Comparison of ENCODE assay signal across 1 cellular context in genomic region chr7:93921190-93921585, GRCh38.
TF ChIP-seq lines count a peak whose summit lies in the region.

No MANE protein-coding gene starts in this region.

TF ChIP-seq in IMR-90, 13 proteins besides CTCF, POLR2A, EP300 and RAD21:
- no peak for TF ChIP-seq MXI1 (IDR thresholded peaks at IDR 0.05; ENCODE audit: borderline replicate concordance, low read depth, low read length)
- no peak for TF ChIP-seq MAFK (IDR thresholded peaks at IDR 0.05; ENCODE audit: low read depth, low read length)
- no peak for TF ChIP-seq SMC3 (IDR thresholded peaks at IDR 0.05; ENCODE audit: low read depth, low read length)
- TF ChIP-seq NFE2L2 (IDR thresholded peaks at IDR 0.05; ENCODE audit: low read depth, low read length) = no peak
- no peak for TF ChIP-seq RCOR1 (IDR thresholded peaks at IDR 0.05; ENCODE audit: insufficient replicate concordance, low read length)
- TF ChIP-seq FOS (IDR thresholded peaks at IDR 0.05; ENCODE audit: low read depth, low read length) = no peak
- TF ChIP-seq, protein P1, sequence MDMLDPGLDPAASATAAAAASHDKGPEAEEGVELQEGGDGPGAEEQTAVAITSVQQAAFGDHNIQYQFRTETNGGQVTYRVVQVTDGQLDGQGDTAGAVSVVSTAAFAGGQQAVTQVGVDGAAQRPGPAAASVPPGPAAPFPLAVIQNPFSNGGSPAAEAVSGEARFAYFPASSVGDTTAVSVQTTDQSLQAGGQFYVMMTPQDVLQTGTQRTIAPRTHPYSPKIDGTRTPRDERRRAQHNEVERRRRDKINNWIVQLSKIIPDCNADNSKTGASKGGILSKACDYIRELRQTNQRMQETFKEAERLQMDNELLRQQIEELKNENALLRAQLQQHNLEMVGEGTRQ (IDR thresholded peaks at IDR 0.05; ENCODE audit: low read depth, low read length) = no peak
- no peak for TF ChIP-seq RFX5 (IDR thresholded peaks at IDR 0.05; ENCODE audit: low read depth, low read length)
- TF ChIP-seq BHLHE40 (IDR thresholded peaks at IDR 0.05; ENCODE audit: low read depth, low read length) = no peak
- no peak for TF ChIP-seq CHD1 (IDR thresholded peaks at IDR 0.05; ENCODE audit: low read depth, low read length)
- TF ChIP-seq MAZ (IDR thresholded peaks at IDR 0.05; ENCODE audit: borderline replicate concordance, low read depth, low read length) = no peak
- TF ChIP-seq, protein P2, sequence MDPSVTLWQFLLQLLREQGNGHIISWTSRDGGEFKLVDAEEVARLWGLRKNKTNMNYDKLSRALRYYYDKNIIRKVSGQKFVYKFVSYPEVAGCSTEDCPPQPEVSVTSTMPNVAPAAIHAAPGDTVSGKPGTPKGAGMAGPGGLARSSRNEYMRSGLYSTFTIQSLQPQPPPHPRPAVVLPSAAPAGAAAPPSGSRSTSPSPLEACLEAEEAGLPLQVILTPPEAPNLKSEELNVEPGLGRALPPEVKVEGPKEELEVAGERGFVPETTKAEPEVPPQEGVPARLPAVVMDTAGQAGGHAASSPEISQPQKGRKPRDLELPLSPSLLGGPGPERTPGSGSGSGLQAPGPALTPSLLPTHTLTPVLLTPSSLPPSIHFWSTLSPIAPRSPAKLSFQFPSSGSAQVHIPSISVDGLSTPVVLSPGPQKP (IDR thresholded peaks at IDR 0.05; ENCODE audit: borderline replicate concordance, low read depth, low read length) = no peak
- TF ChIP-seq CEBPB (IDR thresholded peaks at IDR 0.05; ENCODE audit: low read depth, low read length) = no peak
